In genomic region chr12:57743769-57744168, GRCh38 we compare ENCODE assay signal across 8 cellular contexts. TPM values are rescaled to one million over a fixed set of nuclear protein-coding genes. Genes with fewer than 3 reads are reported as not detected.
DNase-seq lines count a peak whose midpoint lies in the region; ATAC-seq and TF ChIP-seq lines count a peak whose summit lies in the region.
"Had no signal": no experiment of that assay in that cellular context is flagged by ENCODE, and none has a peak within 500 bp of the region (broad histone marks: within the 10 kb centered on the region; RNA-seq: fewer than 3 reads in every experiment).

No MANE protein-coding gene starts in this region.

- H3K27ac ChIP-seq in left ventricle myocardium inferior (replicated peaks) = peak overlapping the region; percentile 98
- peak overlapping the region in 30 of 59 donors; percentile 87 to 99 (median 96) for H3K27ac ChIP-seq in dorsolateral prefrontal cortex

- peak overlapping the region; percentile 93 for H3K4me3 ChIP-seq in left ventricle myocardium inferior
- peak overlapping the region in 20 of 59 donors; percentile 69 to 98 (median 88) for H3K4me3 ChIP-seq in dorsolateral prefrontal cortex

- peaks cover 33% of the 10 kb centered on the region for H3K4me1 ChIP-seq in left ventricle myocardium inferior

- peaks cover 47% of the 10 kb centered on the region for H3K27me3 Mint-ChIP-seq in type B pancreatic cell

- peaks cover 24% of the 10 kb centered on the region for H3K4me1 Mint-ChIP-seq in type B pancreatic cell (ENCODE audit: unreplicated experiment)

- intact Hi-C loops in left ventricle myocardium inferior (cut with micrococcal nuclease) = no loop called here
- intact Hi-C loops in cardiac septum (cut with DNase I) = no loop called here
- intact Hi-C loops in dorsolateral prefrontal cortex (cut with DNase I) = loop anchor here in 1 of 2 donors (5.0 kb wide), 1 partner anchor 111 kb away; the partner anchor contains the start of gene B4GALNT1

- peak overlapping the region; percentile 97 for H3K27ac Mint-ChIP-seq in type B pancreatic cell

- H3K9me3 Mint-ChIP-seq in type B pancreatic cell = no peaks in the 10 kb centered on the region

- H3K27me3 ChIP-seq in left ventricle myocardium inferior (ENCODE audit: low read depth) = peaks cover 39% of the 10 kb centered on the region
- H3K27me3 ChIP-seq in dorsolateral prefrontal cortex = peaks cover 0 to 14% (median 0%) of the 10 kb centered on the region in 45 donors

- H3K36me3 Mint-ChIP-seq in type B pancreatic cell = peaks cover 16% of the 10 kb centered on the region

- no peak for DNase-seq in left ventricle myocardium inferior
- DNase-seq in cardiac septum (ENCODE audit: low spot score) = no peak
- DNase-seq in dorsolateral prefrontal cortex = no peak
- DNase-seq in type B pancreatic cell (ENCODE audit: extremely low spot score, unreplicated experiment) = no peak
- no peak for DNase-seq in SHP77 (lab: John Stamatoyannopoulos, UW)
- DNase-seq: activated gamma-delta T cell, NCI-H1105 had no signal

- no peaks in the 10 kb centered on the region for H3K9me3 ChIP-seq in left ventricle myocardium inferior (replicated peaks)

- no peak for ATAC-seq in GM19452 (IDR thresholded peaks at IDR 0.05; ENCODE audit: unreplicated experiment)

- peaks cover 25% of the 10 kb centered on the region for H3K36me3 ChIP-seq in left ventricle myocardium inferior

- H3K4me3 Mint-ChIP-seq in type B pancreatic cell = peak overlapping the region; percentile 96

- TF ChIP-seq CTCF in left ventricle myocardium inferior (IDR thresholded peaks at IDR 0.05; ENCODE audit: borderline replicate concordance) (no peak), dorsolateral prefrontal cortex (IDR thresholded peaks at IDR 0.05 in 54 of 56, conservative IDR thresholded peaks at IDR 0.05 in 2 of 56; ENCODE audit: low read depth in 1 of 56, partially characterized antibody in 56 of 56) (no peak), type B pancreatic cell (conservative IDR thresholded peaks at IDR 0.05) (no peak)

RNA-seq across cellular contexts. Expression of gene TSPAN31, which starts 1.1 kb away (rescaled TPM):
- total RNA-seq in left ventricle myocardium inferior (27.2 TPM), cardiac septum (25.1 TPM), dorsolateral prefrontal cortex (10 to 100 TPM; 21.6 to 47.8 (median 33.9) TPM), type B pancreatic cell (ENCODE audit: low replicate concordance) (34.8 and 40.8 TPM in 2 replicates)

RNA-seq across cellular contexts. Expression of gene AGAP2, which starts 5.2 kb away (rescaled TPM):
- total RNA-seq in left ventricle myocardium inferior = 6.5 TPM
- total RNA-seq in cardiac septum = 6.1 TPM
- total RNA-seq in dorsolateral prefrontal cortex = 100 to 1,000 TPM in 119 of 120 experiments, 10 to 100 TPM in 1; 76.2 to 322 (median 239) TPM
- 0.33 and 4.1 TPM in 2 replicates for total RNA-seq in type B pancreatic cell (ENCODE audit: low replicate concordance)

RNA-seq across cellular contexts. Expression of gene CDK4, which starts 8.3 kb away (rescaled TPM):
- 41.3 TPM for total RNA-seq in left ventricle myocardium inferior
- total RNA-seq in cardiac septum = 46.3 TPM
- total RNA-seq in dorsolateral prefrontal cortex = 10 to 100 TPM; 20.2 to 50.6 (median 29.3) TPM
- 124 and 193 TPM in 2 replicates for total RNA-seq in type B pancreatic cell (ENCODE audit: low replicate concordance)

RNA-seq across cellular contexts. Expression of gene MARCHF9, which starts 11.1 kb away (rescaled TPM):
- total RNA-seq in left ventricle myocardium inferior = 13.8 TPM
- total RNA-seq in cardiac septum = 13.1 TPM
- 10 to 100 TPM; 11.5 to 26.2 (median 18.3) TPM for total RNA-seq in dorsolateral prefrontal cortex
- 15.0 and 20.1 TPM in 2 replicates for total RNA-seq in type B pancreatic cell (ENCODE audit: low replicate concordance)

RNA-seq across cellular contexts. Expression of gene CYP27B1, which starts 23.1 kb away (rescaled TPM):
- total RNA-seq in left ventricle myocardium inferior = not detected
- 0.24 TPM for total RNA-seq in cardiac septum
- 1 to 10 TPM in 25 of 120 experiments, under 1 TPM in 60, not detected in 35; 0.18 to 5.3 (median 0.63) TPM for total RNA-seq in dorsolateral prefrontal cortex
- total RNA-seq in type B pancreatic cell (ENCODE audit: low replicate concordance) = 1.4 and 2.2 TPM in 2 replicates

Comparison
In these comparisons a context has a peak if more than half of its experiments do, and no peak if none do; other contexts are left out.
1. RNA of gene AGAP2, which starts 5.2 kb away (total RNA-seq): 76.2 to 322 TPM in dorsolateral prefrontal cortex; 6.5 TPM in left ventricle myocardium inferior (single experiment), 6.1 TPM in cardiac septum (single experiment) and 0.33 to 4.1 TPM in type B pancreatic cell; every median in the first group is over 10 times any median in the second.